8 cellular contexts compared by ENCODE assay signal in genomic region chr13:21124853-21125252, GRCh38. TPM values are rescaled to one million over a fixed set of nuclear protein-coding genes. Genes with fewer than 3 reads are reported as not detected.
DNase-seq lines count a peak whose midpoint lies in the region; ATAC-seq and TF ChIP-seq lines count a peak whose summit lies in the region.

No MANE protein-coding gene starts in this region.

- ATAC-seq in GM23338 (peak; percentile 55), HG03175 (IDR thresholded peaks at IDR 0.05; ENCODE audit: unreplicated experiment) (no peak), right cardiac atrium (no peak)

- H3K4me1 ChIP-seq in GM23338 (ENCODE audit: insufficient read depth) (peaks cover 23% of the 10 kb centered on the region), osteoblast (ENCODE audit: insufficient read depth, low read length) (no peaks in the 10 kb centered on the region), right cardiac atrium (ENCODE audit: control insufficient read depth, insufficient read depth, low read length) (no peaks in the 10 kb centered on the region)

- H3K4me1 Mint-ChIP-seq in GM23338 (peaks cover 33% of the 10 kb centered on the region), brain (peaks cover 11% of the 10 kb centered on the region)

- peaks cover 12% of the 10 kb centered on the region for H3F3A ChIP-seq in GM23338 (replicated peaks; ENCODE audit: low read depth)

- no peaks in the 10 kb centered on the region for H3K9me2 ChIP-seq in GM23338 (ENCODE audit: insufficient read depth)

- peaks cover 9% of the 10 kb centered on the region for H3K9me3 Mint-ChIP-seq in GM23338
- H3K9me3 Mint-ChIP-seq in brain = peaks cover 0 to 6% (median 0%) of the 10 kb centered on the region in 5 experiments

- TF ChIP-seq CTCF in GM23338 (conservative IDR thresholded peaks at IDR 0.05; ENCODE audit: low read depth in 2 of 2) (no peak), brain (conservative IDR thresholded peaks at IDR 0.05) (no peak), osteoblast (IDR thresholded peaks at IDR 0.05; ENCODE audit: extremely low read depth, low read depth, low read length) (no peak)

- no peaks in the 10 kb centered on the region for H3K36me3 ChIP-seq in GM23338 (ENCODE audit: insufficient read depth)
- no peaks in the 10 kb centered on the region for H3K36me3 ChIP-seq in osteoblast (ENCODE audit: insufficient read depth, low read length)

- H3K27me3 ChIP-seq in GM23338 (ENCODE audit: insufficient read depth) (no peaks in the 10 kb centered on the region), osteoblast (ENCODE audit: insufficient read depth, low read length) (no peaks in the 10 kb centered on the region), right cardiac atrium (ENCODE audit: control insufficient read depth, insufficient read depth) (no peaks in the 10 kb centered on the region)

- 27% methylated on average over 7 of the region's 7 CpGs for WGBS in right cardiac atrium

- H3K79me2 ChIP-seq in GM23338 (replicated peaks; ENCODE audit: insufficient read depth) (no peaks in the 10 kb centered on the region), osteoblast (ENCODE audit: insufficient read depth, low read length) (no peaks in the 10 kb centered on the region)

- H3K27ac Mint-ChIP-seq in GM23338 (0 out of 2 replicates have a peak overlapping the region, but pooled peaks have one; percentile 56), brain (peak overlapping the region in 4 of 5 experiments; percentile 69 to 93 (median 80))

- H3K4me3 Mint-ChIP-seq in GM23338 (no peak overlapping the region), brain (peak overlapping the region in 2 of 5 experiments; percentile 9 to 64)

- no peaks in the 10 kb centered on the region for H4K20me1 ChIP-seq in GM23338 (replicated peaks; ENCODE audit: insufficient read depth)
- H4K20me1 ChIP-seq in osteoblast (ENCODE audit: insufficient read depth, low read length) = no peaks in the 10 kb centered on the region

- peak; percentile 50 for DNase-seq in GM23338 (ENCODE audit: low spot score)
- peak; percentile 87 for DNase-seq in NCI-H2171 (lab: John Stamatoyannopoulos, UW)
- DNase-seq in osteoblast (ENCODE audit: insufficient read length, low spot score, missing footprints) = no peak
- no peak for DNase-seq in GM03348 (ENCODE audit: low spot score)
- DNase-seq in right cardiac atrium = no peak
- no peak for DNase-seq in OCI-M2 (lab: John Stamatoyannopoulos, UW; ENCODE audit: unreplicated experiment)

- H3K9me3 ChIP-seq in osteoblast (ENCODE audit: low read depth, low read length) = no peaks in the 10 kb centered on the region
- no peaks in the 10 kb centered on the region for H3K9me3 ChIP-seq in right cardiac atrium (ENCODE audit: control insufficient read depth, low read length)

- H3K27ac ChIP-seq in GM23338 (ENCODE audit: low read depth) (peak overlapping the region; percentile 97; the same call in 1 of the 2 replicates), osteoblast (ENCODE audit: low read depth, low read length) (no peak overlapping the region), right cardiac atrium (ENCODE audit: low read length) (no peak overlapping the region)

- peaks cover 11% of the 10 kb centered on the region; the same call in 2 of the 3 replicates for H3K36me3 Mint-ChIP-seq in GM23338 (ENCODE audit: low read depth)
- H3K36me3 Mint-ChIP-seq in brain = no peaks in the 10 kb centered on the region

- H2AFZ ChIP-seq in GM23338 = no peak overlapping the region
- H2AFZ ChIP-seq in osteoblast (ENCODE audit: low read length) = peak overlapping the region; percentile 74

- intact Hi-C loops in right cardiac atrium (cut with DNase I) = no loop called here

- H3K27me3 Mint-ChIP-seq in GM23338 (ENCODE audit: insufficient read depth, low read depth, poor library complexity) = peaks cover 13% of the 10 kb centered on the region
- H3K27me3 Mint-ChIP-seq in brain = peaks cover 6% of the 10 kb centered on the region

- H3K4me2 ChIP-seq in GM23338 (0 out of 2 replicates have a peak overlapping the region, but pooled peaks have one; percentile 9), osteoblast (ENCODE audit: insufficient read depth, low read length) (peak overlapping the region; percentile 55)

- no peak overlapping the region for H3K4me3 ChIP-seq in GM23338
- H3K4me3 ChIP-seq in osteoblast (ENCODE audit: insufficient read depth, low read length) = no peak overlapping the region
- H3K4me3 ChIP-seq in right cardiac atrium (ENCODE audit: low read length) = no peak overlapping the region

TF ChIP-seq in GM23338, 12 proteins besides CTCF, POLR2A, EP300 and RAD21 (continues in another document):
- no peak for TF ChIP-seq ETS1 (IDR thresholded peaks at IDR 0.05)

RNA-seq across cellular contexts. Expression of gene SAP18, which starts 15.1 kb away (rescaled TPM):
- 87.5 and 129 TPM in 2 replicates for total RNA-seq in GM23338 (2014; rRNA removed; shearing (Covaris generic))
- 1,174 and 1,292 TPM in 2 replicates for polyA plus RNA-seq in GM23338 (2016; fragmentation: Nextera tagmentation; extraction: Ambion mirVana)
- 140 TPM for polyA plus RNA-seq in brain (ENCODE audit: insufficient read depth, low read depth, low replicate concordance)
- total RNA-seq in osteoblast = 37.4 and 40.9 TPM in 2 replicates
- 100 to 1,000 TPM; 226 to 263 (median 251) TPM for total RNA-seq in right cardiac atrium
- polyA plus RNA-seq in right cardiac atrium = 104 TPM

RNA-seq across cellular contexts. Expression of gene SKA3, which starts 51.5 kb away (rescaled TPM):
- 65.9 and 70.2 TPM in 2 replicates for total RNA-seq in GM23338 (2014; rRNA removed; shearing (Covaris generic))
- 179 TPM in 2 replicates for polyA plus RNA-seq in GM23338 (2016; fragmentation: Nextera tagmentation; extraction: Ambion mirVana)
- polyA plus RNA-seq in brain (ENCODE audit: insufficient read depth, low read depth, low replicate concordance) = 6.9 TPM
- total RNA-seq in osteoblast = 13.0 and 13.8 TPM in 2 replicates
- total RNA-seq in right cardiac atrium = under 1 TPM in 3 of 4 donors, not detected in 1; 0.23 to 0.91 (median 0.68) TPM
- 0.07 TPM for polyA plus RNA-seq in right cardiac atrium

RNA-seq across cellular contexts. Expression of gene MRPL57, which starts 51.6 kb away (rescaled TPM):
- 39.5 and 41.6 TPM in 2 replicates for total RNA-seq in GM23338 (2014; rRNA removed; shearing (Covaris generic))
- polyA plus RNA-seq in GM23338 (2016; fragmentation: Nextera tagmentation; extraction: Ambion mirVana) = 110 and 119 TPM in 2 replicates
- polyA plus RNA-seq in brain (ENCODE audit: insufficient read depth, low read depth, low replicate concordance) = 21.6 TPM
- total RNA-seq in osteoblast = 13.4 and 15.0 TPM in 2 replicates
- total RNA-seq in right cardiac atrium = 10 to 100 TPM; 19.3 to 25.5 (median 23.5) TPM
- 38.8 TPM for polyA plus RNA-seq in right cardiac atrium

Comparison
In these comparisons a context has a peak if more than half of its experiments do, and no peak if none do; other contexts are left out.
1. DNase-seq: peak in GM23338 (single experiment) and NCI-H2171 (single experiment); none in osteoblast (single experiment), GM03348 (single experiment), right cardiac atrium (0 of 3) and OCI-M2 (single experiment).